In genomic region chr4:83771113-83771705, GRCh38 we compare ENCODE assay signal across 8 cellular contexts.
DNase-seq lines count a peak whose midpoint lies in the region; ATAC-seq and TF ChIP-seq lines count a peak whose summit lies in the region.

No MANE protein-coding gene starts in this region.

- DNase-seq in GM04504 (ENCODE audit: low read depth): peak; percentile 30
- peak; percentile 72 for DNase-seq in RWPE1 (ENCODE audit: low spot score)
- peak; percentile 73 for DNase-seq in fibroblast of peridontal ligament (ENCODE audit: extremely low read depth)
- peak; percentile 19 for DNase-seq in osteoblast (ENCODE audit: insufficient read length, low spot score, missing footprints)
- no peak for DNase-seq in NCI-H2196 (lab: John Stamatoyannopoulos, UW; ENCODE audit: unreplicated experiment)
- DNase-seq in prostate gland (ENCODE audit: low spot score): no peak
- no peak for DNase-seq in activated gamma-delta T cell treated with Interleukin-2 at 50 U/mL for 16 hours

- H3K4me3 ChIP-seq in osteoblast (ENCODE audit: insufficient read depth, low read length) (no peak overlapping the region), prostate gland (no peak overlapping the region)

- ATAC-seq in HG03175 (IDR thresholded peaks at IDR 0.05; ENCODE audit: unreplicated experiment): peak; percentile 66

- no peaks in the 10 kb centered on the region for H3K79me2 ChIP-seq in osteoblast (ENCODE audit: insufficient read depth, low read length)

- 1% methylated on average over 2 of the region's 2 CpGs for WGBS in prostate gland

- no peaks in the 10 kb centered on the region for H4K20me1 ChIP-seq in osteoblast (ENCODE audit: insufficient read depth, low read length)

- H3K36me3 ChIP-seq in osteoblast (ENCODE audit: insufficient read depth, low read length) (no peaks in the 10 kb centered on the region), prostate gland (no peaks in the 10 kb centered on the region)

- H3K27ac ChIP-seq in RWPE1 (no peak overlapping the region), osteoblast (ENCODE audit: low read depth, low read length) (no peak overlapping the region), prostate gland (no peak overlapping the region)

- no peaks in the 10 kb centered on the region for H3K9me3 ChIP-seq in osteoblast (ENCODE audit: low read depth, low read length)
- no peaks in the 10 kb centered on the region for H3K9me3 ChIP-seq in prostate gland

- H3K4me2 ChIP-seq in osteoblast (ENCODE audit: insufficient read depth, low read length): no peak overlapping the region

- POLR2A ChIA-PET in RWPE1 (lab: Yijun Ruan, JAX; ENCODE audit: low non-redundant PET): no interaction called here

- no peak for TF ChIP-seq POLR2A in prostate gland (IDR thresholded peaks at IDR 0.05)

- CTCF ChIA-PET in RWPE1 (lab: Yijun Ruan, JAX): interaction anchor here (0.6 to 1.6 kb wide), 8 partner anchors 11 to 1950 kb away, joined by 3 to 10 read pairs (median 4); no protein-coding TSS in a partner anchor

- H3K4me1 ChIP-seq in osteoblast (ENCODE audit: insufficient read depth, low read length): no peaks in the 10 kb centered on the region
- no peaks in the 10 kb centered on the region for H3K4me1 ChIP-seq in prostate gland (replicated peaks)

- TF ChIP-seq CTCF in RWPE1 (conservative IDR thresholded peaks at IDR 0.05; ENCODE audit: low read depth) (peak; percentile 70), osteoblast (IDR thresholded peaks at IDR 0.05; ENCODE audit: extremely low read depth, low read depth, low read length) (peak; percentile 93), prostate gland (IDR thresholded peaks at IDR 0.05) (peak in 2 of 4 experiments; percentile 7)

- no peak overlapping the region for H2AFZ ChIP-seq in osteoblast (ENCODE audit: low read length)

- intact Hi-C loops in prostate gland (cut with DNase I): no loop called here

- H3K27me3 ChIP-seq in osteoblast (ENCODE audit: insufficient read depth, low read length): no peaks in the 10 kb centered on the region
- H3K27me3 ChIP-seq in prostate gland (replicated peaks; ENCODE audit: insufficient read depth): no peaks in the 10 kb centered on the region

Comparison
In these comparisons a context has a peak if more than half of its experiments do, and no peak if none do; other contexts are left out.
1. DNase-seq: peak in GM04504 (single experiment), RWPE1 (single experiment), fibroblast of peridontal ligament (single experiment) and osteoblast (single experiment); none in NCI-H2196 (single experiment), prostate gland (single experiment) and activated gamma-delta T cell treated with Interleukin-2 at 50 U/mL for 16 hours (single experiment).